ENCODE assay signal across 17 cellular contexts in the genomic region with DNA sequence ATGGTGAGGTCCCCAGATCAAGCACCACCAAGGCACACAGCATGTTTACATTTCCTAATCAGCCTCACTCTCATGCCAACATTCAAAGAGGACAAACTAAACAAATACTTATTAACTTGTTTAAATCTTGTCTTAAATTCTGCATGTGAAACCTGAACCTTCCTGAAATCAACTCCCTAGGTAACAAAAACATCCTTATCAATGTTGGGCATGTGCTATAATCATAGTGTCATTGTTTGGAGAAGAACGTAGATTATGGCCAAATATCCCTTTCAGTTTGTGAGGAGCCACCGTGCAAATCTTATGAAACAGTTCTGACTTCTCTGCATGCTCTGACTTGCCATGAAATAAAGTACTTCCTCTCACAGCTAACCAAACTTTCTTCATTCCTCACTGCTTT.
DNase-seq lines count a peak whose midpoint lies in the region; ATAC-seq, FAIRE-seq and TF ChIP-seq lines count a peak whose summit lies in the region.
"Had no signal": no experiment of that assay in that cellular context is flagged by ENCODE, and none has a peak within 500 bp of the region (broad histone marks: within the 10 kb centered on the region; RNA-seq: fewer than 3 reads in every experiment).

No MANE protein-coding gene starts in this region.

- TF ChIP-seq RAD21 in A549 (conservative IDR thresholded peaks at IDR 0.05 in 1 of 2, IDR thresholded peaks at IDR 0.05 in 1 of 2) = no peak

- no peak for DNase-seq in A549 (ENCODE audit: low read depth in 1 of 2, low spot score in 1 of 2)
- peak; percentile 7 for DNase-seq in H4 (ENCODE audit: low spot score)
- peak; percentile 64 for DNase-seq in NOMO-1 treated with dmso at 0.1 percent for 144 hours (lab: John Stamatoyannopoulos, UW; ENCODE audit: unreplicated experiment)
- DNase-seq in epithelial cell of esophagus (ENCODE audit: low read depth) = peak; percentile 88
- no peak for DNase-seq in NCI-H187 (lab: John Stamatoyannopoulos, UW)
- DNase-seq in NCI-H2196 (lab: John Stamatoyannopoulos, UW; ENCODE audit: unreplicated experiment) = no peak
- no peak for DNase-seq in amniotic stem cell (lab: John Stamatoyannopoulos, UW)
- DNase-seq: activated CD8-positive, alpha-beta memory T cell treated with anti-CD3 and anti-CD28 coated beads for 24 hours; activated gamma-delta T cell treated with Interleukin-2 at 50 U/mL for 16 hours; body of pancreas; NCI-H226; stimulated activated CD4-positive, alpha-beta T cell treated with anti-CD3 and anti-CD28 coated beads, Interleukin-1b, Interleukin-23, amount 100 ng/mL, for 48 hours; testis; WERI-Rb-1 had no signal

- no peak overlapping the region for H3K27ac ChIP-seq in A549
- H3K27ac ChIP-seq: body of pancreas, neural progenitor cell, right atrium auricular region, testis, WERI-Rb-1 had no signal

- H3K9me3 ChIP-seq in A549 = no peaks in the 10 kb centered on the region
- H3K9me3 ChIP-seq: body of pancreas, testis had no signal

- H3K4me1 ChIP-seq in A549 = no peaks in the 10 kb centered on the region
- H3K4me1 ChIP-seq: body of pancreas, neural progenitor cell, right atrium auricular region, testis had no signal

- ATAC-seq in A549 (no peak), HG03520 (IDR thresholded peaks at IDR 0.05; ENCODE audit: unreplicated experiment) (no peak)
- ATAC-seq: body of pancreas had no signal

- no peak for TF ChIP-seq CTCF in A549 (IDR thresholded peaks at IDR 0.05)
- TF ChIP-seq CTCF in epithelial cell of esophagus (IDR thresholded peaks at IDR 0.05; ENCODE audit: insufficient read depth, low read depth, low read length, missing control alignments) = no peak

- no peak for TF ChIP-seq POLR2A in A549 (IDR thresholded peaks at IDR 0.05; ENCODE audit: low read length)

- TF ChIP-seq EP300 in A549 (IDR thresholded peaks at IDR 0.05) = no peak

- POLR2A ChIA-PET in A549 (lab: Yijun Ruan, JAX) = no interaction called here

- 21% methylated on average over 2 of the region's 2 CpGs for WGBS in A549 (ENCODE audit: missing lambda C conversion rate)

- H3K4me3 ChIP-seq in A549 (no peak overlapping the region), epithelial cell of esophagus (ENCODE audit: low read length) (no peak overlapping the region)
- H3K4me3 ChIP-seq: body of pancreas, neural progenitor cell, right atrium auricular region, testis had no signal

- CTCF ChIA-PET in A549 (lab: Yijun Ruan, JAX) = no interaction called here

- H3K4me2 ChIP-seq in A549 = peak overlapping the region; percentile 14; the same call in 1 of the 3 replicates
- H3K4me2 ChIP-seq: neural progenitor cell had no signal

- FAIRE-seq in A549 (lab: Jason Lieb, UNC) = no peak

TF ChIP-seq in A549, 52 proteins besides CTCF, POLR2A, EP300 and RAD21:
- TF ChIP-seq, protein P1, sequence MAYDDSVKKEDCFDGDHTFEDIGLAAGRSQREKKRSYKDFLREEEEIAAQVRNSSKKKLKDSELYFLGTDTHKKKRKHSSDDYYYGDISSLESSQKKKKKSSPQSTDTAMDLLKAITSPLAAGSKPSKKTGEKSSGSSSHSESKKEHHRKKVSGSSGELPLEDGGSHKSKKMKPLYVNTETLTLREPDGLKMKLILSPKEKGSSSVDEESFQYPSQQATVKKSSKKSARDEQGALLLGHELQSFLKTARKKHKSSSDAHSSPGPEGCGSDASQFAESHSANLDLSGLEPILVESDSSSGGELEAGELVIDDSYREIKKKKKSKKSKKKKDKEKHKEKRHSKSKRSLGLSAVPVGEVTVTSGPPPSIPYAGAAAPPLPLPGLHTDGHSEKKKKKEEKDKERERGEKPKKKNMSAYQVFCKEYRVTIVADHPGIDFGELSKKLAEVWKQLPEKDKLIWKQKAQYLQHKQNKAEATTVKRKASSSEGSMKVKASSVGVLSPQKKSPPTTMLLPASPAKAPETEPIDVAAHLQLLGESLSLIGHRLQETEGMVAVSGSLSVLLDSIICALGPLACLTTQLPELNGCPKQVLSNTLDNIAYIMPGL (CRISPR knock-in tag; IDR thresholded peaks at IDR 0.05; ENCODE audit: borderline replicate concordance) = no peak
- TF ChIP-seq JUN (IDR thresholded peaks at IDR 0.05) = no peak
- TF ChIP-seq TFCP2L1 (CRISPR knock-in tag; IDR thresholded peaks at IDR 0.05) = no peak
- no peak for TF ChIP-seq HEYL (CRISPR knock-in tag; IDR thresholded peaks at IDR 0.05)
- TF ChIP-seq CHD4 (IDR thresholded peaks at IDR 0.05; ENCODE audit: borderline replicate concordance) = no peak
- no peak for TF ChIP-seq BHLHE40 (IDR thresholded peaks at IDR 0.05; ENCODE audit: low read depth, low read length)
- no peak for TF ChIP-seq GATA3 (IDR thresholded peaks at IDR 0.05; ENCODE audit: borderline replicate concordance)
- TF ChIP-seq, protein P2, sequence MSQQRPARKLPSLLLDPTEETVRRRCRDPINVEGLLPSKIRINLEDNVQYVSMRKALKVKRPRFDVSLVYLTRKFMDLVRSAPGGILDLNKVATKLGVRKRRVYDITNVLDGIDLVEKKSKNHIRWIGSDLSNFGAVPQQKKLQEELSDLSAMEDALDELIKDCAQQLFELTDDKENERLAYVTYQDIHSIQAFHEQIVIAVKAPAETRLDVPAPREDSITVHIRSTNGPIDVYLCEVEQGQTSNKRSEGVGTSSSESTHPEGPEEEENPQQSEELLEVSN (IDR thresholded peaks at IDR 0.05; ENCODE audit: borderline replicate concordance, low read depth) = no peak

Comparison
In these comparisons a context has a peak if more than half of its experiments do, and no peak if none do; other contexts are left out.
1. DNase-seq: peak in H4 (single experiment), NOMO-1 treated with dmso at 0.1 percent for 144 hours (single experiment) and epithelial cell of esophagus (single experiment); none in A549 (0 of 2), NCI-H187 (0 of 2), NCI-H2196 (single experiment) and amniotic stem cell (single experiment).